In the genomic region with DNA sequence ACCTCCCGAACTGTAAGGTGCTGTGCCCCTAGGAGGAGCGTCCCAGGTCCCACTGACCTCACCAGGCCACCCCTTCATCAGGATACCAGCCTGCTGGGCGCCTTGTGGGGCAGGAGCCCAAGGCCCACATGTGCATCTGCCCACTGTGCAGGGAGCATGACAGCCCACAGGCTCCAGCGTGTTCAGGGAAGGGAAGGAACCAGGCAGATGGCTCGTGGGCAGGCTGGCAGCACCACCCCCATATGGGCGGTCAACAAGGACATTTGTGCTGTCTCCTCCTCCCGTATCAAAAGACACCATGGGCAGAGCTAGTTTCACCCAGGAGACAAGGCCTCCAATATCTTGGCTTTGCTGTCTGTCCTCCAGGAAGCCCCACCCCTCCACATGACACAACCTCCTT, we compare ENCODE assay signal across 30 cellular contexts.
"Had no signal": no experiment of that assay in that cellular context is flagged by ENCODE, and none has a peak within 500 bp of the region (broad histone marks: within the 10 kb centered on the region; RNA-seq: fewer than 3 reads in every experiment).

No MANE protein-coding gene starts in this region.

- H3K27me3 ChIP-seq: pancreas, transverse colon had no signal

- H3K4me3 ChIP-seq: breast epithelium, esophagus squamous epithelium, left lung, lower lobe of right lung, pancreas, psoas muscle, smooth muscle cell, stomach, suprapubic skin, transverse colon had no signal

- H3K36me3 ChIP-seq: breast epithelium, esophagus squamous epithelium, left lung, lower lobe of right lung, pancreas, stomach, suprapubic skin, transverse colon had no signal

- H3K9me3 ChIP-seq: pancreas, suprapubic skin, transverse colon had no signal

- H3K4me1 ChIP-seq: breast epithelium, esophagus squamous epithelium, left lung, lower lobe of right lung, pancreas, psoas muscle, stomach, suprapubic skin, transverse colon had no signal

- FAIRE-seq: colon, endometrium, islet of Langerhans, pancreas had no signal

- DNase-seq: activated CD4-positive, alpha-beta memory T cell treated with anti-CD3 and anti-CD28 coated beads for 36 hours; activated CD4-positive, alpha-beta T cell treated with anti-CD3 and anti-CD28 coated beads, Interleukin-2, amount 10 ng/mL, durations not matched to agents 24 days and 14 days; activated CD4-positive, CD25-positive, alpha-beta regulatory T cell treated with anti-CD3 and anti-CD28 coated beads, Interleukin-2, amount 50 U/mL, for 72 hours; activated CD8-positive, alpha-beta memory T cell treated with anti-CD3 and anti-CD28 coated beads, Interleukin-2, amount 50 U/mL, for 4 hours; activated effector memory CD4-positive, alpha-beta T cell treated with anti-CD3 and anti-CD28 coated beads, Interleukin-2, amount 50 U/mL, for 16 hours; activated naive CD4-positive, alpha-beta T cell treated with anti-CD3 and anti-CD28 coated beads, Interleukin-2, amount 50 U/mL, for 16 hours; activated T-cell treated with anti-CD3 and anti-CD28 coated beads, Interleukin-2, amount 50 U/mL, for 1 hour; amniotic stem cell; dermis blood vessel endothelial cell; effector CD8-positive, alpha-beta T cell; esophagus squamous epithelium; foreskin melanocyte; left lung; lower lobe of right lung; mesenchymal stem cell; natural killer cell; psoas muscle; stimulated activated CD4-positive, alpha-beta T cell treated with anti-CD3 and anti-CD28 coated beads, Interleukin-1b, Interleukin-23, amount 100 ng/mL, for 48 hours; stimulated activated naive B cell treated with anti-CD40 and anti-IgM and Interleukin-4, amounts not matched to agents 10 μg/mL and 1 μg/mL and 100 μg/mL, for 72 hours; stomach; T-helper 9 cell; transverse colon had no signal

- H3K27ac ChIP-seq: epithelial cell of prostate, esophagus squamous epithelium, left lung, lower lobe of right lung, pancreas, psoas muscle, stomach, suprapubic skin, transverse colon had no signal

- ATAC-seq: lower lobe of right lung; natural killer cell; psoas muscle; stimulated activated naive B cell treated with anti-CD40 and anti-IgM and Interleukin-4, amounts not matched to agents 10 μg/mL and 1 μg/mL and 100 μg/mL, for 72 hours had no signal
